Comparison of ENCODE assay signal across 14 cellular contexts in genomic region chr12:110109837-110110535, GRCh38. TPM values are rescaled to one million over a fixed set of nuclear protein-coding genes. Genes with fewer than 3 reads are reported as not detected.
DNase-seq lines count a peak whose midpoint lies in the region; ATAC-seq and TF ChIP-seq lines count a peak whose summit lies in the region.
"Had no signal": no experiment of that assay in that cellular context is flagged by ENCODE, and none has a peak within 500 bp of the region (broad histone marks: within the 10 kb centered on the region; RNA-seq: fewer than 3 reads in every experiment).

No MANE protein-coding gene starts in this region.

- H3F3A ChIP-seq in GM23338 (replicated peaks; ENCODE audit: low read depth) = no peaks in the 10 kb centered on the region

- H3K9me3 ChIP-seq in mammary epithelial cell (replicated peaks; ENCODE audit: insufficient read depth, low read length) = no peaks in the 10 kb centered on the region
- peaks cover 0 to 1% of the 10 kb centered on the region in 2 donors for H3K9me3 ChIP-seq in lung (ENCODE audit: control insufficient read depth in 2 of 2, insufficient read depth in 1 of 2, low read length in 1 of 2)
- H3K9me3 ChIP-seq in stomach = no peaks in the 10 kb centered on the region

- dilution Hi-C loops in mammary epithelial cell (cut with HindIII; ENCODE audit: low sequenced_read_pairs) = no loop called here

- H3K27me3 ChIP-seq in GM23338 (ENCODE audit: insufficient read depth) (no peaks in the 10 kb centered on the region), mammary epithelial cell (ENCODE audit: insufficient read depth, low read length) (no peaks in the 10 kb centered on the region), lung (ENCODE audit: control insufficient read depth, insufficient read depth) (no peaks in the 10 kb centered on the region), stomach (no peaks in the 10 kb centered on the region)

- no peak overlapping the region for H3K4me3 Mint-ChIP-seq in GM23338
- H3K4me3 Mint-ChIP-seq: activated CD4-positive, alpha-beta T cell treated with anti-CD3 and anti-CD28 coated beads, Interleukin-2, amount 10 ng/mL, durations not matched to agents 7 days and 5 days; naive thymus-derived CD8-positive, alpha-beta T cell had no signal

- no peak for ATAC-seq in GM23338
- peak; percentile 12 for ATAC-seq in lung (ENCODE audit: insufficient read depth, low FRiP score)
- ATAC-seq in GM21515 (IDR thresholded peaks at IDR 0.05; ENCODE audit: unreplicated experiment) = no peak
- no peak for ATAC-seq in HG03095 (IDR thresholded peaks at IDR 0.05; ENCODE audit: unreplicated experiment)
- no peak for ATAC-seq in HG03565 (IDR thresholded peaks at IDR 0.05; ENCODE audit: unreplicated experiment)
- ATAC-seq: naive thymus-derived CD8-positive, alpha-beta T cell had no signal

- TF ChIP-seq EP300 in stomach (IDR thresholded peaks at IDR 0.05) = no peak

- in situ Hi-C loops in mammary epithelial cell (cut with MboI; ENCODE audit: low sequenced_read_pairs in 2 of 2) = loop anchor here in 1 of 2 donors (10.0 kb wide), 1 partner anchor 115 kb away; no protein-coding TSS in a partner anchor

- no TSS peak for BruUV-seq in mammary epithelial cell (replicated peaks; lab: Mats Ljungman, UMichigan)

- H3K9me3 Mint-ChIP-seq in GM23338 = no peaks in the 10 kb centered on the region
- H3K9me3 Mint-ChIP-seq: naive thymus-derived CD8-positive, alpha-beta T cell had no signal

- H3K4me1 ChIP-seq in GM23338 (ENCODE audit: insufficient read depth) = no peaks in the 10 kb centered on the region
- peaks cover 31% of the 10 kb centered on the region for H3K4me1 ChIP-seq in mammary epithelial cell (ENCODE audit: insufficient read depth, low read length)
- peaks cover 9 to 10% of the 10 kb centered on the region in 2 donors for H3K4me1 ChIP-seq in lung (ENCODE audit: control insufficient read depth in 2 of 2, insufficient read depth in 2 of 2, low read length in 2 of 2)
- H3K4me1 ChIP-seq in stomach = peaks cover 13 to 52% (median 32%) of the 10 kb centered on the region in 4 donors

- H3K27ac ChIP-seq in GM23338 (ENCODE audit: low read depth) = no peak overlapping the region
- no peak overlapping the region for H3K27ac ChIP-seq in mammary epithelial cell (ENCODE audit: insufficient read depth, low read depth, low read length)
- H3K27ac ChIP-seq in lung (ENCODE audit: low read depth in 1 of 2, low read length in 1 of 2) = peak overlapping the region; percentile 85 to 86
- peak overlapping the region; percentile 75 to 92 (median 86) for H3K27ac ChIP-seq in stomach
- H3K27ac ChIP-seq: C4-2B had no signal

- no peaks in the 10 kb centered on the region for H3K79me2 ChIP-seq in GM23338 (replicated peaks; ENCODE audit: insufficient read depth)
- no peaks in the 10 kb centered on the region for H3K79me2 ChIP-seq in mammary epithelial cell (ENCODE audit: insufficient read depth, low read length)

- H3K9me2 ChIP-seq in GM23338 (ENCODE audit: insufficient read depth) = no peaks in the 10 kb centered on the region

- H2AFZ ChIP-seq in GM23338 (peak overlapping the region; percentile 91), mammary epithelial cell (ENCODE audit: low read depth, low read length) (peak overlapping the region; percentile 87)

- H3K4me2 ChIP-seq in GM23338 (no peak overlapping the region), mammary epithelial cell (ENCODE audit: insufficient read depth, low read depth, low read length) (no peak overlapping the region)

- 100% methylated on average over 2 of the region's 2 CpGs for WGBS in mammary epithelial cell (ENCODE audit: low coverage, missing lambda C conversion rate)
- WGBS in lung, 2 donors = 73 to 82% methylated on average over 2 of the region's 2 CpGs
- 48 to 73% (median 62%) methylated on average over 2 of the region's 2 CpGs for WGBS in stomach, 5 donors

- CTCF ChIA-PET in mammary epithelial cell (lab: Charles Lee; ENCODE audit: low non-redundant PET) = no interaction called here

- intact Hi-C loops in mammary epithelial cell (cut with micrococcal nuclease) (no loop called here), stomach (cut with DNase I; ENCODE audit: low total_unique reads) (no loop called here)

- no peak overlapping the region; the same call in 1 of the 2 replicates for H3K27ac Mint-ChIP-seq in GM23338
- H3K27ac Mint-ChIP-seq: activated CD4-positive, alpha-beta T cell treated with anti-CD3 and anti-CD28 coated beads, Interleukin-2, amount 10 ng/mL, durations not matched to agents 7 days and 5 days had no signal

- H3K4me3 ChIP-seq in GM23338 (no peak overlapping the region), mammary epithelial cell (replicated peaks in 1 of 3; ENCODE audit: insufficient read depth in 1 of 3, low read depth in 2 of 3, low read length in 3 of 3) (no peak overlapping the region), lung (no peak overlapping the region), stomach (no peak overlapping the region)

- no peak for TF ChIP-seq CTCF in GM23338 (conservative IDR thresholded peaks at IDR 0.05; ENCODE audit: low read depth in 2 of 2)
- TF ChIP-seq CTCF in mammary epithelial cell (conservative IDR thresholded peaks at IDR 0.05 in 1 of 2, IDR thresholded peaks at IDR 0.05 in 1 of 2; ENCODE audit: extremely low read depth in 1 of 2, insufficient read depth in 1 of 2, low read depth in 1 of 2, low read length in 2 of 2) = no peak
- no peak for TF ChIP-seq CTCF in lung (IDR thresholded peaks at IDR 0.05; ENCODE audit: control extremely low read depth, extremely low read depth)
- no peak for TF ChIP-seq CTCF in stomach (IDR thresholded peaks at IDR 0.05)

- DNase-seq in GM23338 (ENCODE audit: low spot score) (no peak), mammary epithelial cell (no peak), lung (ENCODE audit: low spot score) (no peak), stomach (no peak), superior temporal gyrus (ENCODE audit: extremely low spot score) (no peak)
- DNase-seq: activated CD4-positive, alpha-beta T cell treated with anti-CD3 and anti-CD28 coated beads, Interleukin-2, amount 10 ng/mL, durations not matched to agents 7 days and 5 days; GDM1; Kasumi-1; naive thymus-derived CD8-positive, alpha-beta T cell; NCI-H2081 treated with DMSO at 0.1 percent for 48 hours had no signal

- H3K36me3 ChIP-seq in GM23338 (ENCODE audit: insufficient read depth) (no peaks in the 10 kb centered on the region), mammary epithelial cell (ENCODE audit: insufficient read depth, low read length) (no peaks in the 10 kb centered on the region), lung (ENCODE audit: control insufficient read depth in 2 of 2, insufficient read depth in 2 of 2, low read length in 2 of 2) (no peaks in the 10 kb centered on the region), stomach (no peaks in the 10 kb centered on the region)

- peaks cover 15% of the 10 kb centered on the region for H3K4me1 Mint-ChIP-seq in GM23338
- H3K4me1 Mint-ChIP-seq: activated CD4-positive, alpha-beta T cell treated with anti-CD3 and anti-CD28 coated beads, Interleukin-2, amount 10 ng/mL, durations not matched to agents 7 days and 5 days; naive thymus-derived CD8-positive, alpha-beta T cell had no signal

- TF ChIP-seq POLR2A in stomach (IDR thresholded peaks at IDR 0.05) = no peak

- H4K20me1 ChIP-seq in GM23338 (replicated peaks; ENCODE audit: insufficient read depth) (no peaks in the 10 kb centered on the region), mammary epithelial cell (ENCODE audit: insufficient read depth, low read length) (no peaks in the 10 kb centered on the region)

- peaks cover 11% of the 10 kb centered on the region for H3K27me3 Mint-ChIP-seq in GM23338 (ENCODE audit: insufficient read depth, low read depth, poor library complexity)

- no peaks in the 10 kb centered on the region for H3K36me3 Mint-ChIP-seq in GM23338 (ENCODE audit: low read depth)
- H3K36me3 Mint-ChIP-seq: naive thymus-derived CD8-positive, alpha-beta T cell had no signal

- H3K9ac ChIP-seq in mammary epithelial cell (ENCODE audit: insufficient read depth, low read length) = no peak overlapping the region

TF ChIP-seq in GM23338, 12 proteins besides CTCF, POLR2A, EP300 and RAD21 (continues in another document):
- TF ChIP-seq ZNF331 (CRISPR knock-in tag; IDR thresholded peaks at IDR 0.05; ENCODE audit: low read depth) = no peak
- TF ChIP-seq CREB1 (CRISPR knock-in tag; IDR thresholded peaks at IDR 0.05; ENCODE audit: low read depth) = no peak
- TF ChIP-seq EZH2phosphoT487 (IDR thresholded peaks at IDR 0.05; ENCODE audit: unreplicated experiment) = no peak

RNA-seq across cellular contexts. Expression of gene IFT81, which starts 14.2 kb away (rescaled TPM):
- total RNA-seq in GM23338 (2014; rRNA removed; shearing (Covaris generic)) = 7.7 and 17.5 TPM in 2 replicates
- polyA plus RNA-seq in GM23338 (2016; fragmentation: Nextera tagmentation; extraction: Ambion mirVana) = 12.8 and 22.3 TPM in 2 replicates
- 10 to 100 TPM in 1 of 2 donors, 1 to 10 TPM in 1; 8.8 to 11.8 TPM for total RNA-seq in mammary epithelial cell
- 3.4 TPM for polyA plus RNA-seq in mammary epithelial cell
- 8.3 TPM for polyA minus RNA-seq in mammary epithelial cell
- 10 to 100 TPM; 15.7 to 43.1 TPM for total RNA-seq in lung
- 1 to 10 TPM; 5.4 to 5.8 TPM for polyA plus RNA-seq in lung
- 10 to 100 TPM in 3 of 5 donors, 1 to 10 TPM in 2; 2.0 to 50.2 (median 10.7) TPM for total RNA-seq in stomach
- 1 to 10 TPM; 3.5 to 5.7 (median 4.9) TPM for polyA plus RNA-seq in stomach

Comparison
In these comparisons a context has a peak if more than half of its experiments do, and no peak if none do; other contexts are left out.
1. H3K27ac ChIP-seq: peak in lung (2 of 2) and stomach (5 of 5); none in GM23338 (single experiment) and mammary epithelial cell (single experiment).